In genomic region chr20:57275334-57275733, GRCh38 we compare ENCODE assay signal across 28 cellular contexts. TPM values are rescaled to one million over a fixed set of nuclear protein-coding genes. Genes with fewer than 3 reads are reported as not detected.
"Had no signal": no experiment of that assay in that cellular context is flagged by ENCODE, and none has a peak within 500 bp of the region (broad histone marks: within the 10 kb centered on the region; RNA-seq: fewer than 3 reads in every experiment).

No MANE protein-coding gene starts in this region.

- H3K36me3 ChIP-seq: adrenal gland, breast epithelium, MG63 had no signal

- ATAC-seq: activated CD8-positive, alpha-beta T cell treated with anti-CD3 and anti-CD28 coated beads for 36 hours; activated naive CD4-positive, alpha-beta T cell treated with anti-CD3 and anti-CD28 coated beads, Interleukin-2, amount 50 U/mL, for 72 hours; activated T-cell treated with anti-CD3 and anti-CD28 coated beads, Interleukin-2, amount 50 U/mL, for 72 hours; body of pancreas had no signal

- H3K27me3 ChIP-seq: adrenal gland, MG63 had no signal

- H3K27ac ChIP-seq: adrenal gland, body of pancreas, breast epithelium had no signal

- H3K27ac Mint-ChIP-seq: activated CD4-positive, alpha-beta T cell treated with anti-CD3 and anti-CD28 coated beads, Interleukin-2, amount 10 ng/mL, durations not matched to agents 24 days and 14 days; activated CD8-positive, alpha-beta T cell treated with anti-CD3 and anti-CD28 coated beads for 36 hours; activated naive CD4-positive, alpha-beta T cell treated with anti-CD3 and anti-CD28 coated beads for 36 hours; activated T-cell treated with anti-CD3 and anti-CD28 coated beads, Interleukin-2, amount 50 U/mL, for 72 hours; activated T-helper 2 cell treated with anti-CD3 and anti-CD28 coated beads, Interferon-gamma antibody, Interleukin-2, Interleukin-4, amounts not matched to agents 10 μg/mL and 5 μg/mL and 100 μg/mL, durations not matched to agents 14 hours and 24 hours and 36 hours; T-helper 1 cell treated with Interleukin-12 subunit alpha and Interleukin-12 subunit beta and Interleukin-4 antibody, amounts not matched to agents 30 μg/mL and 1 μg/mL, for 36 hours; T-helper 2 cell treated with Interferon-gamma antibody and Interleukin-4, amounts not matched to agents 5 μg/mL and 100 μg/mL, for 36 hours had no signal

- H3K4me3 Mint-ChIP-seq: activated CD4-positive, alpha-beta T cell treated with anti-CD3 and anti-CD28 coated beads, Interleukin-2, amount 10 ng/mL, durations not matched to agents 24 days and 14 days; activated CD8-positive, alpha-beta T cell treated with anti-CD3 and anti-CD28 coated beads for 36 hours; activated naive CD4-positive, alpha-beta T cell treated with anti-CD3 and anti-CD28 coated beads for 36 hours; activated T-cell treated with anti-CD3 and anti-CD28 coated beads, Interleukin-2, amount 50 U/mL, for 72 hours; T-helper 1 cell treated with Interleukin-12 subunit alpha and Interleukin-12 subunit beta and Interleukin-4 antibody, amounts not matched to agents 30 μg/mL and 1 μg/mL, for 36 hours; T-helper 2 cell treated with Interferon-gamma antibody and Interleukin-4, amounts not matched to agents 5 μg/mL and 100 μg/mL, for 36 hours had no signal

- H3K36me3 Mint-ChIP-seq: activated naive CD4-positive, alpha-beta T cell treated with anti-CD3 and anti-CD28 coated beads, Interleukin-2, amount 50 U/mL, for 72 hours had no signal

- DNase-seq: activated CD4-positive, alpha-beta T cell treated with anti-CD3 and anti-CD28 coated beads, Interleukin-2, amount 10 ng/mL, durations not matched to agents 24 days and 14 days; activated CD4-positive, alpha-beta T cell treated with anti-CD3 and anti-CD28 coated beads, Interleukin-2, amount 50 U/mL, for 4 hours; activated CD8-positive, alpha-beta T cell treated with anti-CD3 and anti-CD28 coated beads for 36 hours; activated gamma-delta T cell; activated naive CD4-positive, alpha-beta T cell treated with anti-CD3 and anti-CD28 coated beads for 36 hours; activated T-cell treated with anti-CD3 and anti-CD28 coated beads, Interleukin-2, amount 50 U/mL, for 1 hour; activated T-cell treated with anti-CD3 and anti-CD28 coated beads, Interleukin-2, amount 50 U/mL, for 72 hours; adrenal gland; body of pancreas; Kasumi-1; MG63; NCI-H1048; NCI-H1436 treated with DMSO at 0.1 percent for 48 hours; NCI-H1694 treated with DMSO at 0.1 percent for 48 hours; NCI-H2029; NCI-H345; NCI-H524 treated with DMSO at 0.1 percent for 48 hours; Right ventricle myocardium superior had no signal

- H3K9me3 Mint-ChIP-seq: activated CD4-positive, alpha-beta T cell treated with anti-CD3 and anti-CD28 coated beads, Interleukin-2, amount 10 ng/mL, durations not matched to agents 24 days and 14 days; activated CD8-positive, alpha-beta T cell treated with anti-CD3 and anti-CD28 coated beads for 36 hours; activated naive CD4-positive, alpha-beta T cell treated with anti-CD3 and anti-CD28 coated beads for 36 hours; activated naive CD4-positive, alpha-beta T cell treated with anti-CD3 and anti-CD28 coated beads, Interleukin-2, amount 50 U/mL, for 72 hours; activated T-cell treated with anti-CD3 and anti-CD28 coated beads, Interleukin-2, amount 50 U/mL, for 72 hours; activated T-helper 2 cell treated with anti-CD3 and anti-CD28 coated beads, Interferon-gamma antibody, Interleukin-2, Interleukin-4, amounts not matched to agents 10 μg/mL and 5 μg/mL and 100 μg/mL, durations not matched to agents 14 hours and 24 hours and 36 hours; T-helper 1 cell treated with Interleukin-12 subunit alpha and Interleukin-12 subunit beta and Interleukin-4 antibody, amounts not matched to agents 30 μg/mL and 1 μg/mL, for 36 hours; T-helper 2 cell treated with Interferon-gamma antibody and Interleukin-4, amounts not matched to agents 5 μg/mL and 100 μg/mL, for 36 hours had no signal

- H3K4me1 Mint-ChIP-seq: activated CD4-positive, alpha-beta T cell treated with anti-CD3 and anti-CD28 coated beads, Interleukin-2, amount 10 ng/mL, durations not matched to agents 24 days and 14 days had no signal

- H3K9me3 ChIP-seq: adrenal gland, body of pancreas, breast epithelium, MG63 had no signal

- FAIRE-seq: astrocyte, TTC549 had no signal

- H3K4me1 ChIP-seq: adrenal gland, body of pancreas, breast epithelium had no signal

- H3K4me3 ChIP-seq: adrenal gland, body of pancreas, breast epithelium, MG63 had no signal

RNA-seq across cellular contexts. Expression of gene BMP7, which starts 8.9 kb away (rescaled TPM):
- total RNA-seq: activated CD8-positive, alpha-beta memory T cell treated with anti-CD3 and anti-CD28 coated beads for 36 hours; activated CD8-positive, alpha-beta T cell treated with anti-CD3 and anti-CD28 coated beads for 36 hours; activated naive CD4-positive, alpha-beta T cell treated with anti-CD3 and anti-CD28 coated beads for 36 hours; activated naive CD4-positive, alpha-beta T cell treated with anti-CD3 and anti-CD28 coated beads, Interleukin-2, amount 50 U/mL, for 72 hours; activated T-helper 2 cell treated with anti-CD3 and anti-CD28 coated beads, Interferon-gamma antibody, Interleukin-2, Interleukin-4, amounts not matched to agents 10 μg/mL and 5 μg/mL and 100 μg/mL, durations not matched to agents 14 hours and 24 hours and 36 hours had no signal

RNA-seq across cellular contexts. Expression of gene SPO11, which starts 54.3 kb away (rescaled TPM):
- total RNA-seq: activated CD4-positive, alpha-beta T cell treated with anti-CD3 and anti-CD28 coated beads, Interleukin-2, amount 10 ng/mL, durations not matched to agents 24 days and 14 days; activated CD8-positive, alpha-beta memory T cell treated with anti-CD3 and anti-CD28 coated beads for 36 hours; activated CD8-positive, alpha-beta T cell treated with anti-CD3 and anti-CD28 coated beads for 36 hours; activated naive CD4-positive, alpha-beta T cell treated with anti-CD3 and anti-CD28 coated beads for 36 hours; activated naive CD4-positive, alpha-beta T cell treated with anti-CD3 and anti-CD28 coated beads, Interleukin-2, amount 50 U/mL, for 72 hours; activated T-cell treated with anti-CD3 and anti-CD28 coated beads, Interleukin-2, amount 50 U/mL, for 72 hours; activated T-helper 2 cell treated with anti-CD3 and anti-CD28 coated beads, Interferon-gamma antibody, Interleukin-2, Interleukin-4, amounts not matched to agents 10 μg/mL and 5 μg/mL and 100 μg/mL, durations not matched to agents 14 hours and 24 hours and 36 hours; adrenal gland; astrocyte; body of pancreas; breast epithelium; cardiac septum; NCI-H460; Right ventricle myocardium superior had no signal
- polyA plus RNA-seq: adrenal gland had no signal
